8 cellular contexts compared by ENCODE assay signal in the genomic region with DNA sequence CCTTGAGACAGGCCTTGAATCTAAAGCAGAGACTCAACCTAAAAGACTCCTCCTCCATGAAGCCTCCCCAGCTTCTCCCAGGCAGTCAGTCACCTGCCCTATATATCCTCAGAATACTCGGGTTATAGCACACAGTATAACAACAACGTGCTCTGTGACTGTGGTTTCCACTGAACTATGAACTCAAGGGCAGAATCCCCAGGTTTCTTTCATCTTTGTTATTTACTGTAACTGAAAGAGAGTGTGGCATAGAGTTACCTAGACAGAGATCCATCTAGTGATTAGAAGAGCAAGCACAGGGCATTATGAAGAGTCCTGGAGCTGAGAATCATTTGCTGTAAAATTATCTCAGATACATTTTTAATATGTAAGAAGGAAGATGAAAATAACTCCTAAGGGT.
"Had no signal": no experiment of that assay in that cellular context is flagged by ENCODE, and none has a peak within 500 bp of the region (broad histone marks: within the 10 kb centered on the region; RNA-seq: fewer than 3 reads in every experiment).

No MANE protein-coding gene starts in this region.

- DNase-seq: GDM1, GF-D8 had no signal

- FAIRE-seq: G401.6, GM12878, GM12891, GM12892, GM18507, GM19239 had no signal

- ATAC-seq: GM12878 had no signal

- H3K4me3 ChIP-seq: GM12878 had no signal
